In genomic region chrX:63930140-63930539, GRCh38 we compare ENCODE assay signal across 12 cellular contexts.
A peak's percentile ranks its signal among the peaks of the same experiment; 100 is the strongest.
DNase-seq lines count a peak whose midpoint lies in the region; ATAC-seq and TF ChIP-seq lines count a peak whose summit lies in the region.
"Had no signal": no experiment of that assay in that cellular context is flagged by ENCODE, and none has a peak within 500 bp of the region (broad histone marks: within the 10 kb centered on the region; RNA-seq: fewer than 3 reads in every experiment).

No MANE protein-coding gene starts in this region.

- H3K27ac ChIP-seq in SK-N-SH (ENCODE audit: low read depth in 2 of 2, low read length in 1 of 2) (no peak overlapping the region), smooth muscle cell (ENCODE audit: low read depth) (no peak overlapping the region)

- H3K9me3 ChIP-seq in SK-N-SH (no peaks in the 10 kb centered on the region), smooth muscle cell (replicated peaks; ENCODE audit: low read depth) (no peaks in the 10 kb centered on the region)

- WGBS in SK-N-SH (ENCODE audit: low lambda C conversion rate): 1% methylated on average over 4 of the region's 4 CpGs
- WGBS in smooth muscle cell (ENCODE audit: low lambda C conversion rate): 59% methylated on average over 4 of the region's 4 CpGs

- H3K36me3 ChIP-seq in SK-N-SH (replicated peaks in 1 of 2; ENCODE audit: control insufficient read depth in 1 of 2, insufficient read depth in 2 of 2, low read length in 1 of 2): no peaks in the 10 kb centered on the region
- no peaks in the 10 kb centered on the region for H3K36me3 ChIP-seq in smooth muscle cell (ENCODE audit: low read depth)

- no peak overlapping the region for H3K4me2 ChIP-seq in SK-N-SH
- H3K4me2 ChIP-seq in smooth muscle cell: no peak overlapping the region

- TF ChIP-seq EP300 in SK-N-SH (IDR thresholded peaks at IDR 0.05; ENCODE audit: borderline replicate concordance in 1 of 2, low read depth in 1 of 2, low read length in 1 of 2): no peak

- H2AFZ ChIP-seq in SK-N-SH (ENCODE audit: low read depth) (no peak overlapping the region), smooth muscle cell (ENCODE audit: low read depth) (no peak overlapping the region)

- H3K4me3 ChIP-seq in SK-N-SH (ENCODE audit: low read depth in 2 of 2, low read length in 1 of 2) (no peak overlapping the region), choroid plexus epithelial cell (ENCODE audit: low read depth, low read length) (no peak overlapping the region), smooth muscle cell (no peak overlapping the region)

- TF ChIP-seq CTCF in SK-N-SH (IDR thresholded peaks at IDR 0.05) (peak; percentile 39), choroid plexus epithelial cell (conservative IDR thresholded peaks at IDR 0.05; ENCODE audit: low read depth, low read length) (peak; percentile 25), smooth muscle cell (IDR thresholded peaks at IDR 0.05; ENCODE audit: borderline replicate concordance, insufficient read depth, poor library complexity, severe bottlenecking) (peak; percentile 23)

- no peaks in the 10 kb centered on the region for H3F3A ChIP-seq in SK-N-SH (replicated peaks; ENCODE audit: insufficient read depth)
- no peaks in the 10 kb centered on the region for H3F3A ChIP-seq in smooth muscle cell (ENCODE audit: low read depth)

- peak; percentile 43 for TF ChIP-seq RAD21 in SK-N-SH (IDR thresholded peaks at IDR 0.05; ENCODE audit: low read length)

- H3K27me3 ChIP-seq in SK-N-SH (ENCODE audit: insufficient read depth) (no peaks in the 10 kb centered on the region), smooth muscle cell (ENCODE audit: low read depth) (no peaks in the 10 kb centered on the region)

- DNase-seq in SK-N-SH (peak; percentile 2), NCI-H524 treated with DMSO at 0.1 percent for 48 hours (lab: John Stamatoyannopoulos, UW) (peak; percentile 6), choroid plexus epithelial cell (ENCODE audit: low read depth) (peak; percentile 1), smooth muscle cell (lab: John Stamatoyannopoulos, UW; ENCODE audit: unreplicated experiment) (no peak), T-helper 2 cell (no peak)
- no peak for DNase-seq in activated CD4-positive, alpha-beta T cell treated with anti-CD3 and anti-CD28 coated beads, Interleukin-2, amount 50 U/mL, for 48 hours
- DNase-seq: C1 segment of cervical spinal cord; effector CD4-positive, alpha-beta T cell; immature natural killer cell; NCI-H2227 treated with DMSO at 0.1 percent for 48 hours had no signal

- CTCF ChIA-PET in SK-N-SH (lab: Yijun Ruan, JAX): interaction anchor here (0.6 to 1.2 kb wide), 3 partner anchors 9 to 1519 kb away, joined by 3 read pairs; no protein-coding TSS in a partner anchor

- no peaks in the 10 kb centered on the region for H3K79me2 ChIP-seq in SK-N-SH (ENCODE audit: insufficient read depth)
- no peaks in the 10 kb centered on the region for H3K79me2 ChIP-seq in smooth muscle cell (ENCODE audit: low read depth)

- no peak for ATAC-seq in SK-N-SH treated with all-trans-retinoic acid at 6 μM for 48 hours
- ATAC-seq in GM19397 (IDR thresholded peaks at IDR 0.05; ENCODE audit: unreplicated experiment): no peak

- no peaks in the 10 kb centered on the region for H4K20me1 ChIP-seq in SK-N-SH (ENCODE audit: insufficient read depth)
- H4K20me1 ChIP-seq in smooth muscle cell (ENCODE audit: low read depth): no peaks in the 10 kb centered on the region

- H3K9ac ChIP-seq in SK-N-SH: no peak overlapping the region
- H3K9ac ChIP-seq in smooth muscle cell (ENCODE audit: low read depth): no peak overlapping the region

- no peaks in the 10 kb centered on the region for H3K9me2 ChIP-seq in SK-N-SH

- POLR2A ChIA-PET in SK-N-SH (lab: Yijun Ruan, JAX): no interaction called here

- H3K4me1 ChIP-seq in SK-N-SH (ENCODE audit: control insufficient read depth in 1 of 2, insufficient read depth in 2 of 2, low read depth in 1 of 2, low read length in 1 of 2) (no peaks in the 10 kb centered on the region), smooth muscle cell (ENCODE audit: low read depth) (no peaks in the 10 kb centered on the region)

TF ChIP-seq in SK-N-SH, 30 proteins besides CTCF, POLR2A, EP300 and RAD21 (continues in another document):
- TF ChIP-seq JUND (IDR thresholded peaks at IDR 0.05) (no peak), FOSL2 (IDR thresholded peaks at IDR 0.05; ENCODE audit: borderline replicate concordance, low read depth) (no peak), RXRA (IDR thresholded peaks at IDR 0.05; ENCODE audit: borderline replicate concordance, low read depth) (no peak), TCF12 (IDR thresholded peaks at IDR 0.05) (no peak), USF1 (IDR thresholded peaks at IDR 0.05; ENCODE audit: borderline replicate concordance, low read depth) (no peak), TEAD4 (IDR thresholded peaks at IDR 0.05; ENCODE audit: borderline replicate concordance, insufficient read depth) (no peak), GATA2 (CRISPR knock-in tag; IDR thresholded peaks at IDR 0.05) (no peak), PBX3 (IDR thresholded peaks at IDR 0.05) (no peak), MXI1 (IDR thresholded peaks at IDR 0.05; ENCODE audit: low read depth, low read length) (no peak), MEF2A (IDR thresholded peaks at IDR 0.05; ENCODE audit: borderline replicate concordance, low read depth) (no peak), RFX5 (IDR thresholded peaks at IDR 0.05; ENCODE audit: low read length) (no peak), CHD2 (IDR thresholded peaks at IDR 0.05; ENCODE audit: low read length, partially characterized antibody) (no peak), POLR2AphosphoS5 (IDR thresholded peaks at IDR 0.05; ENCODE audit: low read depth, low read length) (no peak), RCOR1 (IDR thresholded peaks at IDR 0.05; ENCODE audit: low read length) (no peak), TAF1 (IDR thresholded peaks at IDR 0.05; ENCODE audit: borderline replicate concordance, low read depth, low read length) (no peak), EZH2phosphoT487 (IDR thresholded peaks at IDR 0.05; ENCODE audit: borderline replicate concordance, low read depth) (no peak), SIN3A (IDR thresholded peaks at IDR 0.05; ENCODE audit: borderline replicate concordance, low read depth, low read length) (no peak)

TF ChIP-seq in SK-N-SH treated with all-trans-retinoic acid at 6 μM for 48 hours, 23 proteins besides CTCF, POLR2A, EP300 and RAD21:
- no peak for TF ChIP-seq ARNTL (CRISPR knock-in tag; IDR thresholded peaks at IDR 0.05; ENCODE audit: borderline replicate concordance, low read depth)
- no peak for TF ChIP-seq ZNF8 (CRISPR knock-in tag; IDR thresholded peaks at IDR 0.05)
- TF ChIP-seq TCF4 (CRISPR knock-in tag; IDR thresholded peaks at IDR 0.05; ENCODE audit: borderline replicate concordance): no peak
- no peak for TF ChIP-seq GLIS3 (CRISPR knock-in tag; IDR thresholded peaks at IDR 0.05)
- no peak for TF ChIP-seq CSRNP3 (CRISPR knock-in tag; IDR thresholded peaks at IDR 0.05)
- TF ChIP-seq ESRRG (CRISPR knock-in tag; IDR thresholded peaks at IDR 0.05): no peak
- no peak for TF ChIP-seq POU6F1 (CRISPR knock-in tag; IDR thresholded peaks at IDR 0.05; ENCODE audit: borderline replicate concordance, low read depth)
- no peak for TF ChIP-seq ZNF565 (CRISPR knock-in tag; conservative IDR thresholded peaks at IDR 0.05; ENCODE audit: low read depth)
TF ChIP-seq in SK-N-SH treated with all-trans-retinoic acid at 6 μM for 48 hours: peak in this region for 0.

Comparison
In these comparisons a context has a peak if more than half of its experiments do, and no peak if none do; other contexts are left out.
1. DNase-seq: peak in SK-N-SH (single experiment), NCI-H524 treated with DMSO at 0.1 percent for 48 hours (single experiment) and choroid plexus epithelial cell (single experiment); none in smooth muscle cell (single experiment), T-helper 2 cell (0 of 5) and activated CD4-positive, alpha-beta T cell treated with anti-CD3 and anti-CD28 coated beads, Interleukin-2, amount 50 U/mL, for 48 hours (0 of 2).
2. Peak in every context shown above with its lines, with median percentiles within 50 percentile points of each other: CTCF ChIP-seq.